In genomic region chr12:6336079-6336858, GRCh38 we compare ENCODE assay signal across 1 cellular context.
TF ChIP-seq lines count a peak whose summit lies in the region.

No MANE protein-coding gene starts in this region.

TF ChIP-seq in A549, 52 proteins besides CTCF, POLR2A, EP300 and RAD21 (continued from another document):
- TF ChIP-seq CEBPB (IDR thresholded peaks at IDR 0.05) (peak in 1 of 2 experiments; percentile 33; a peak in 1 of 4 replicates), REST (IDR thresholded peaks at IDR 0.05) (no peak), KDM5A (IDR thresholded peaks at IDR 0.05) (no peak), HOXB13 (CRISPR knock-in tag; IDR thresholded peaks at IDR 0.05; ENCODE audit: low read depth) (peak; percentile 72; the same call in 1 of the 2 replicates), KDM1A (IDR thresholded peaks at IDR 0.05; ENCODE audit: low read depth) (no peak), USF2 (IDR thresholded peaks at IDR 0.05) (peak; percentile 86), HMGXB4 (CRISPR knock-in tag; IDR thresholded peaks at IDR 0.05; ENCODE audit: borderline replicate concordance) (no peak), EHF (CRISPR knock-in tag; IDR thresholded peaks at IDR 0.05) (no peak; the same call in 1 of the 2 replicates), ESRRA (IDR thresholded peaks at IDR 0.05; ENCODE audit: borderline replicate concordance, low read length) (no peak), ELK1 (IDR thresholded peaks at IDR 0.05; ENCODE audit: low read depth, low read length) (no peak), JUNB (IDR thresholded peaks at IDR 0.05) (peak; percentile 75), HOXB5 (CRISPR knock-in tag; IDR thresholded peaks at IDR 0.05) (peak; percentile 20; the same call in 1 of the 2 replicates), RARB (CRISPR knock-in tag; IDR thresholded peaks at IDR 0.05) (no peak; the same call in 1 of the 2 replicates), HES2 (IDR thresholded peaks at IDR 0.05) (no peak; the same call in 1 of the 2 replicates), CBX2 (IDR thresholded peaks at IDR 0.05; ENCODE audit: borderline replicate concordance, low read depth) (no peak), BCL3 (IDR thresholded peaks at IDR 0.05) (peak; percentile 32; the same call in 1 of the 3 replicates), EHMT2 (IDR thresholded peaks at IDR 0.05; ENCODE audit: low read depth) (no peak), GATA3 (IDR thresholded peaks at IDR 0.05; ENCODE audit: borderline replicate concordance) (peak; percentile 18; the same call in 1 of the 2 replicates), SREBF2 (IDR thresholded peaks at IDR 0.05) (no peak), ATOH8 (CRISPR knock-in tag; IDR thresholded peaks at IDR 0.05; ENCODE audit: low read depth) (0 out of 2 replicates have a peak, but pooled peaks have one; percentile 0)
